Comparison of ENCODE assay signal across 12 cellular contexts in genomic region chr7:49774459-49775064, GRCh38. TPM values are rescaled to one million over a fixed set of nuclear protein-coding genes. Genes with fewer than 3 reads are reported as not detected.
A peak's percentile ranks its signal among the peaks of the same experiment; 100 is the strongest.
DNase-seq lines count a peak whose midpoint lies in the region; ATAC-seq and TF ChIP-seq lines count a peak whose summit lies in the region.
"Had no signal": no experiment of that assay in that cellular context is flagged by ENCODE, and none has a peak within 500 bp of the region (broad histone marks: within the 10 kb centered on the region; RNA-seq: fewer than 3 reads in every experiment).

No MANE protein-coding gene starts in this region.

- no peaks in the 10 kb centered on the region for H3K36me3 ChIP-seq in parathyroid adenoma (ENCODE audit: control insufficient read depth, insufficient read depth, low read length)

- no peaks in the 10 kb centered on the region for H3K9me3 Mint-ChIP-seq in T-cell
- no peaks in the 10 kb centered on the region for H3K9me3 Mint-ChIP-seq in activated CD4-positive, alpha-beta memory T cell treated with anti-CD3 and anti-CD28 coated beads for 36 hours
- H3K9me3 Mint-ChIP-seq: activated T-helper 17 cell treated with anti-CD3 and anti-CD28 coated beads, Interleukin-2, amount 50 U/mL, for 72 hours had no signal

- H3K4me1 ChIP-seq in right cardiac atrium (ENCODE audit: control insufficient read depth, insufficient read depth, low read length) (no peaks in the 10 kb centered on the region), parathyroid adenoma (no peaks in the 10 kb centered on the region)

- DNase-seq in D341Med (ENCODE audit: low spot score): peak; percentile 43
- no peak for DNase-seq in T-cell
- peak in 2 of 3 donors; percentile 66 to 68 for DNase-seq in right cardiac atrium
- DNase-seq in activated CD4-positive, alpha-beta memory T cell treated with anti-CD3 and anti-CD28 coated beads for 36 hours: no peak
- DNase-seq in UCSD-AML1 (lab: John Stamatoyannopoulos, UW; ENCODE audit: unreplicated experiment): no peak
- DNase-seq in HPDE6-E6E7 (ENCODE audit: extremely low spot score): no peak
- DNase-seq: midbrain, T-helper 9 cell had no signal

- no peak overlapping the region for H2AFZ ChIP-seq in parathyroid adenoma

- H3K4me3 Mint-ChIP-seq in T-cell: peak overlapping the region in 2 of 3 donors; percentile 28 to 52
- no peak overlapping the region for H3K4me3 Mint-ChIP-seq in activated CD4-positive, alpha-beta memory T cell treated with anti-CD3 and anti-CD28 coated beads for 36 hours
- H3K4me3 Mint-ChIP-seq: activated T-helper 17 cell treated with anti-CD3 and anti-CD28 coated beads, Interleukin-2, amount 50 U/mL, for 72 hours had no signal

- H3K9me3 ChIP-seq in right cardiac atrium (ENCODE audit: control insufficient read depth, low read length) (no peaks in the 10 kb centered on the region), parathyroid adenoma (ENCODE audit: control insufficient read depth, low read length) (no peaks in the 10 kb centered on the region)

- H3K27me3 Mint-ChIP-seq in T-cell: peaks cover 52 to 60% of the 10 kb centered on the region in 2 donors
- H3K27me3 Mint-ChIP-seq in activated CD4-positive, alpha-beta memory T cell treated with anti-CD3 and anti-CD28 coated beads for 36 hours: peaks cover 44% of the 10 kb centered on the region

- H3K27ac ChIP-seq in right cardiac atrium (ENCODE audit: low read length): peak overlapping the region; percentile 82
- no peak overlapping the region for H3K27ac ChIP-seq in parathyroid adenoma
- H3K27ac ChIP-seq: epithelial cell of prostate had no signal

- under 1% methylated on average over 36 of the region's 36 CpGs for WGBS in right cardiac atrium

- POLR2A ChIA-PET in T-cell (lab: Charles Lee): no interaction called here
- POLR2A ChIA-PET in activated CD4-positive, alpha-beta memory T cell treated with anti-CD3 and anti-CD28 coated beads for 36 hours (lab: Charles Lee): no interaction called here

- intact Hi-C loops in right cardiac atrium (cut with DNase I): loop anchor here in 3 of 4 donors (10.0 kb wide), 2 partner anchors 140 to 290 kb away; no protein-coding TSS in a partner anchor
- intact Hi-C loops in activated CD4-positive, alpha-beta memory T cell treated with anti-CD3 and anti-CD28 coated beads for 36 hours (cut with micrococcal nuclease): no loop called here

- no peak overlapping the region for H3K9ac ChIP-seq in parathyroid adenoma

- no peak for TF ChIP-seq CTCF in parathyroid adenoma (IDR thresholded peaks at IDR 0.05)

- ATAC-seq in T-cell (replicated peaks in 1 of 4) (no peak), right cardiac atrium (peak; percentile 44 to 48), GM21526 (IDR thresholded peaks at IDR 0.05; ENCODE audit: low FRiP score, unreplicated experiment) (no peak)
- ATAC-seq: activated T-helper 17 cell treated with anti-CD3 and anti-CD28 coated beads, Interleukin-2, amount 50 U/mL, for 72 hours had no signal

- CTCF ChIA-PET in T-cell (lab: Charles Lee): no interaction called here
- CTCF ChIA-PET in activated CD4-positive, alpha-beta memory T cell treated with anti-CD3 and anti-CD28 coated beads for 36 hours (lab: Charles Lee): no interaction called here

- H3K27me3 ChIP-seq in right cardiac atrium (ENCODE audit: control insufficient read depth, insufficient read depth): no peaks in the 10 kb centered on the region
- H3K27me3 ChIP-seq in parathyroid adenoma (ENCODE audit: control insufficient read depth, insufficient read depth, low read length): no peaks in the 10 kb centered on the region

- H3K4me2 ChIP-seq in parathyroid adenoma (ENCODE audit: low read length): peak overlapping the region; percentile 79

- H3K4me3 ChIP-seq in right cardiac atrium (ENCODE audit: low read length) (peak overlapping the region; percentile 67), parathyroid adenoma (ENCODE audit: low read depth, low read length) (peak overlapping the region; percentile 34)

- H3K27ac Mint-ChIP-seq in T-cell: no peak overlapping the region
- H3K27ac Mint-ChIP-seq in activated CD4-positive, alpha-beta memory T cell treated with anti-CD3 and anti-CD28 coated beads for 36 hours: no peak overlapping the region
- H3K27ac Mint-ChIP-seq: activated T-helper 17 cell treated with anti-CD3 and anti-CD28 coated beads, Interleukin-2, amount 50 U/mL, for 72 hours had no signal

- no peaks in the 10 kb centered on the region for H3K79me2 ChIP-seq in parathyroid adenoma

- peaks cover 7 to 11% (median 9%) of the 10 kb centered on the region in 3 donors for H3K4me1 Mint-ChIP-seq in T-cell
- peaks cover 5% of the 10 kb centered on the region for H3K4me1 Mint-ChIP-seq in activated CD4-positive, alpha-beta memory T cell treated with anti-CD3 and anti-CD28 coated beads for 36 hours (ENCODE audit: low read depth)

- H3K36me3 Mint-ChIP-seq in T-cell: no peaks in the 10 kb centered on the region
- no peaks in the 10 kb centered on the region for H3K36me3 Mint-ChIP-seq in activated CD4-positive, alpha-beta memory T cell treated with anti-CD3 and anti-CD28 coated beads for 36 hours

RNA-seq across cellular contexts. Expression of gene VWC2, which starts 1.1 kb away (rescaled TPM):
- total RNA-seq in T-cell: not detected
- 10 to 100 TPM in 2 of 4 donors, 1 to 10 TPM in 2; 3.6 to 11.9 (median 10.4) TPM for total RNA-seq in right cardiac atrium
- polyA plus RNA-seq in right cardiac atrium: 5.8 TPM
- not detected for total RNA-seq in activated CD4-positive, alpha-beta memory T cell treated with anti-CD3 and anti-CD28 coated beads for 36 hours
- total RNA-seq: activated T-helper 17 cell treated with anti-CD3 and anti-CD28 coated beads, Interleukin-2, amount 50 U/mL, for 72 hours had no signal

Comparison
In these comparisons a context has a peak if more than half of its experiments do, and no peak if none do; other contexts are left out.
1. DNase-seq: peak in D341Med (single experiment) and right cardiac atrium (2 of 3); none in T-cell (0 of 34), activated CD4-positive, alpha-beta memory T cell treated with anti-CD3 and anti-CD28 coated beads for 36 hours (single experiment), UCSD-AML1 (single experiment) and HPDE6-E6E7 (single experiment).
2. ATAC-seq: peak in right cardiac atrium (2 of 2); none in T-cell (0 of 4) and GM21526 (single experiment).
3. RNA of gene VWC2, which starts 1.1 kb away (total RNA-seq): 3.6 to 11.9 TPM in right cardiac atrium; not detected in T-cell and not detected in activated CD4-positive, alpha-beta memory T cell treated with anti-CD3 and anti-CD28 coated beads for 36 hours; every median in the first group is over 4 times any median in the second.